14 cellular contexts compared by ENCODE assay signal in the genomic region with DNA sequence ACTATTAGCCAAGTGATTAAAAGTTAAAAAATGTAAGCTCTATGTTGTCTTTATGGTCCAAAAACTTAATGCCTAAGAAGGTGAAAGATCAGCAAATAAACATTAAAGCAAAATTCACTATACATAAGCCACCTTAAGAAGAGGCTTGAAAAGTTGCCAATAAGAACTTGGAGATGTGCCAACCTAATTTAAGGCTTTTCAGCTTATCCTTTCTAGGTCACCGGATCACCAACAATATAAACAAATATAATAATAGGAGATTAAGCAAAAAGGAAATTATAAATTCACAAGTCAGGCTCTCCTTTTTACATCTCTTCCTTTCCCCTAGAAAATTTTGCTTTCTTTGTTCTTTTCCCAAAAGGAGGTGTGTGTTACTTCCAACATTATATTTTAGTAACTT. TPM values are rescaled to one million over a fixed set of nuclear protein-coding genes. Genes with fewer than 3 reads are reported as not detected.
DNase-seq lines count a peak whose midpoint lies in the region; ATAC-seq and TF ChIP-seq lines count a peak whose summit lies in the region.
"Had no signal": no experiment of that assay in that cellular context is flagged by ENCODE, and none has a peak within 500 bp of the region (broad histone marks: within the 10 kb centered on the region; RNA-seq: fewer than 3 reads in every experiment).

No MANE protein-coding gene starts in this region.

- no peaks in the 10 kb centered on the region for H3K9me3 ChIP-seq in BLaER1 treated with 17β-estradiol and CSF1 and Interleukin-3, amounts not matched to agents 10 nM and 100 nM (replicated peaks in 1 of 11)
- H3K9me3 ChIP-seq in HUES48 (ENCODE audit: control insufficient read depth, insufficient read depth, low read length) = no peaks in the 10 kb centered on the region
- no peaks in the 10 kb centered on the region for H3K9me3 ChIP-seq in iPS-18a (ENCODE audit: control insufficient read depth, low read depth, low read length)
- H3K9me3 ChIP-seq: BE2C, psoas muscle had no signal

- no peak overlapping the region for H3K4me3 ChIP-seq in BLaER1 treated with 17β-estradiol and CSF1 and Interleukin-3, amounts not matched to agents 10 nM and 100 nM
- H3K4me3 ChIP-seq in HUES48 (ENCODE audit: low read depth, low read length) = peak overlapping the region; percentile 39; the same call in 1 of the 2 replicates
- no peak overlapping the region for H3K4me3 ChIP-seq in iPS-18a (ENCODE audit: low read length)
- H3K4me3 ChIP-seq: psoas muscle had no signal

- H3K27me3 ChIP-seq in BLaER1 treated with 17β-estradiol and CSF1 and Interleukin-3, amounts not matched to agents 10 nM and 100 nM = no peaks in the 10 kb centered on the region
- H3K27me3 ChIP-seq in HUES48 (ENCODE audit: control insufficient read depth, insufficient read depth, low read length) (no peaks in the 10 kb centered on the region), iPS-18a (ENCODE audit: control insufficient read depth, insufficient read depth, low read length) (no peaks in the 10 kb centered on the region)
- H3K27me3 ChIP-seq: BE2C had no signal

- ATAC-seq in HG03095 (IDR thresholded peaks at IDR 0.05; ENCODE audit: unreplicated experiment) (no peak), HG03460 (IDR thresholded peaks at IDR 0.05; ENCODE audit: unreplicated experiment) (no peak)
- ATAC-seq: psoas muscle had no signal

- peak overlapping the region in 6 of 11 experiments; percentile 27 to 65 (median 58); a peak in 10 of 22 replicates for H3K9ac ChIP-seq in BLaER1 treated with 17β-estradiol and CSF1 and Interleukin-3, amounts not matched to agents 10 nM and 100 nM
- H3K9ac ChIP-seq in HUES48 (ENCODE audit: low read depth, low read length) = peak overlapping the region; percentile 76
- peak overlapping the region; percentile 74 for H3K9ac ChIP-seq in iPS-18a (ENCODE audit: low read length)

- H3K4me1 ChIP-seq in BLaER1 treated with 17β-estradiol and CSF1 and Interleukin-3, amounts not matched to agents 10 nM and 100 nM = peaks cover 19 to 34% (median 29%) of the 10 kb centered on the region in 10 experiments
- peaks cover 29% of the 10 kb centered on the region for H3K4me1 ChIP-seq in HUES48 (ENCODE audit: control insufficient read depth, insufficient read depth, low read length)
- H3K4me1 ChIP-seq in iPS-18a (ENCODE audit: control insufficient read depth, low read depth, low read length) = peaks cover 22% of the 10 kb centered on the region
- H3K4me1 ChIP-seq: psoas muscle had no signal

- H3K36me3 ChIP-seq in BLaER1 treated with 17β-estradiol and CSF1 and Interleukin-3, amounts not matched to agents 10 nM and 100 nM = no peaks in the 10 kb centered on the region
- H3K36me3 ChIP-seq in HUES48 (ENCODE audit: control insufficient read depth, insufficient read depth, low read length) (no peaks in the 10 kb centered on the region), iPS-18a (ENCODE audit: control insufficient read depth, low read depth, low read length) (no peaks in the 10 kb centered on the region)
- H3K36me3 ChIP-seq: BE2C had no signal

- no peak for DNase-seq in occipital lobe (lab: John Stamatoyannopoulos, UW)
- DNase-seq in GM03348 (ENCODE audit: low spot score) = no peak
- DNase-seq: activated CD4-positive, alpha-beta T cell treated with anti-CD3 and anti-CD28 coated beads, Interleukin-2, amount 50 U/mL, for 4 hours; activated effector memory CD4-positive, alpha-beta T cell treated with Interleukin-2 at 50 U/mL for 16 hours; BE2C; psoas muscle had no signal

- H4K20me1 ChIP-seq in BLaER1 treated with 17β-estradiol and CSF1 and Interleukin-3, amounts not matched to agents 10 nM and 100 nM = no peaks in the 10 kb centered on the region

- no peak for TF ChIP-seq CTCF in VCaP (conservative IDR thresholded peaks at IDR 0.05)

- peak overlapping the region in 6 of 11 experiments; percentile 1 to 67 (median 58); a peak in 12 of 22 replicates for H3K27ac ChIP-seq in BLaER1 treated with 17β-estradiol and CSF1 and Interleukin-3, amounts not matched to agents 10 nM and 100 nM
- H3K27ac ChIP-seq in HUES48 (ENCODE audit: low read depth, low read length) = peak overlapping the region; percentile 98
- H3K27ac ChIP-seq in VCaP = peak overlapping the region; percentile 50; the same call in 1 of the 2 replicates
- H3K27ac ChIP-seq in iPS-18a (ENCODE audit: low read length) = peak overlapping the region; percentile 86
- H3K27ac ChIP-seq: epithelial cell of prostate, psoas muscle had no signal

- peak overlapping the region; percentile 38 to 82 (median 70); a peak in 21 of 22 replicates for H3K4me2 ChIP-seq in BLaER1 treated with 17β-estradiol and CSF1 and Interleukin-3, amounts not matched to agents 10 nM and 100 nM

RNA-seq across cellular contexts. Expression of a gene that starts 30.9 kb away (rescaled TPM):
- total RNA-seq in occipital lobe = 57.1 TPM

RNA-seq across cellular contexts. Expression of a gene that starts 32.4 kb away (rescaled TPM):
- total RNA-seq in occipital lobe = not detected
- total RNA-seq: T-helper 2 cell treated with Interferon-gamma antibody and Interleukin-4, amounts not matched to agents 100 ng/mL and 5 ng/mL, for 36 hours had no signal
